ENCODE assay signal across 9 cellular contexts in genomic region chr11:46381836-46382643, GRCh38. TPM values are rescaled to one million over a fixed set of nuclear protein-coding genes. Genes with fewer than 3 reads are reported as not detected.
DNase-seq lines count a peak whose midpoint lies in the region; ATAC-seq and TF ChIP-seq lines count a peak whose summit lies in the region.
"Had no signal": no experiment of that assay in that cellular context is flagged by ENCODE, and none has a peak within 500 bp of the region (broad histone marks: within the 10 kb centered on the region; RNA-seq: fewer than 3 reads in every experiment).

No MANE protein-coding gene starts in this region.

- no peak for TF ChIP-seq CTCF in H9 (conservative IDR thresholded peaks at IDR 0.05)
- TF ChIP-seq CTCF in kidney epithelial cell (IDR thresholded peaks at IDR 0.05; ENCODE audit: insufficient read depth, low read length, poor library complexity, severe bottlenecking): no peak
- TF ChIP-seq CTCF in suprapubic skin (IDR thresholded peaks at IDR 0.05): no peak

- H3K27ac ChIP-seq in BLaER1: peak overlapping the region; percentile 87
- H3K27ac ChIP-seq in H9 (ENCODE audit: insufficient read length, low read depth, low read length): no peak overlapping the region
- H3K27ac ChIP-seq in suprapubic skin: peak overlapping the region; percentile 79

- H2AK5ac ChIP-seq in H9 (ENCODE audit: insufficient read length, low read length): no peak overlapping the region

- no CpG with 5 or more reads among the region's 65 CpGs for WGBS in H9 (ENCODE audit: extremely low coverage, insufficient read length, low lambda C conversion rate)
- WGBS in suprapubic skin: 5% methylated on average over 23 of the region's 65 CpGs

- H3K79me1 ChIP-seq in H9 (ENCODE audit: insufficient read depth, low read depth, low read length, poor library complexity, severe bottlenecking): no peaks in the 10 kb centered on the region

- H3K4me3 ChIP-seq in BLaER1 (peak overlapping the region; percentile 73), kidney epithelial cell (ENCODE audit: low read depth, low read length) (peak overlapping the region; percentile 54), suprapubic skin (peak overlapping the region; percentile 70)

- H3K23ac ChIP-seq in H9 (ENCODE audit: insufficient read length, low read depth, low read length): no peak overlapping the region

- H3K9ac ChIP-seq in BLaER1: peak overlapping the region; percentile 91
- H3K9ac ChIP-seq in H9 (ENCODE audit: extremely low read depth, insufficient read length, low read length): peak overlapping the region; percentile 61

- H3K9me3 ChIP-seq in BLaER1: no peaks in the 10 kb centered on the region
- no peaks in the 10 kb centered on the region for H3K9me3 ChIP-seq in H9 (ENCODE audit: control insufficient read depth, low read depth, low read length)
- no peaks in the 10 kb centered on the region for H3K9me3 ChIP-seq in suprapubic skin

- peaks cover 23% of the 10 kb centered on the region for H3K27me3 Mint-ChIP-seq in H9 (ENCODE audit: low read depth)
- H3K27me3 Mint-ChIP-seq in activated T-helper 2 cell treated with anti-CD3 and anti-CD28 coated beads, Interferon-gamma antibody, Interleukin-2, Interleukin-4, amounts not matched to agents 10 μg/mL and 5 μg/mL and 100 μg/mL, durations not matched to agents 14 hours and 24 hours and 36 hours (ENCODE audit: low read depth): peaks cover 32% of the 10 kb centered on the region

- H3K18ac ChIP-seq in H9 (ENCODE audit: insufficient read length, low read depth, low read length): peak overlapping the region; percentile 91

- H3K4me2 ChIP-seq in BLaER1: peak overlapping the region; percentile 94
- H3K4me2 ChIP-seq in H9 (ENCODE audit: insufficient read depth, insufficient read length, low read length): peak overlapping the region; percentile 71

- H3K36me3 ChIP-seq in BLaER1: peaks cover 33% of the 10 kb centered on the region
- no peaks in the 10 kb centered on the region for H3K36me3 ChIP-seq in kidney epithelial cell (ENCODE audit: control insufficient read depth, insufficient read depth, low read length)
- H3K36me3 ChIP-seq in suprapubic skin: peaks cover 18% of the 10 kb centered on the region

- H3K4me1 ChIP-seq in BLaER1: peaks cover 40% of the 10 kb centered on the region
- H3K4me1 ChIP-seq in H9 (ENCODE audit: insufficient read depth, low read length): peaks cover 4% of the 10 kb centered on the region; the same call in 1 of the 2 replicates
- peaks cover 33% of the 10 kb centered on the region for H3K4me1 ChIP-seq in suprapubic skin

- peaks cover 14 to 20% (median 19%) of the 10 kb centered on the region in 3 experiments for H3K36me3 Mint-ChIP-seq in H9 (ENCODE audit: insufficient read depth in 1 of 3, low read depth in 3 of 3)
- H3K36me3 Mint-ChIP-seq in activated T-helper 2 cell treated with anti-CD3 and anti-CD28 coated beads, Interferon-gamma antibody, Interleukin-2, Interleukin-4, amounts not matched to agents 10 μg/mL and 5 μg/mL and 100 μg/mL, durations not matched to agents 14 hours and 24 hours and 36 hours (ENCODE audit: low read depth): peaks cover 20% of the 10 kb centered on the region

- no peak overlapping the region for H2BK12ac ChIP-seq in H9 (ENCODE audit: insufficient read length, low read depth, low read length)

- H3K79me2 ChIP-seq in H9 (ENCODE audit: insufficient read depth, low read length): no peaks in the 10 kb centered on the region

- H3K27me3 ChIP-seq in BLaER1: peaks cover 20% of the 10 kb centered on the region
- H3K27me3 ChIP-seq in H9 (ENCODE audit: insufficient read depth, low read length): no peaks in the 10 kb centered on the region
- peaks cover 3% of the 10 kb centered on the region for H3K27me3 ChIP-seq in kidney epithelial cell (ENCODE audit: control insufficient read depth, insufficient read depth, low read length)
- H3K27me3 ChIP-seq in suprapubic skin: peaks cover 5% of the 10 kb centered on the region

- peak overlapping the region; percentile 88 for H3K14ac ChIP-seq in H9 (ENCODE audit: insufficient read depth, low read length)

- no peak overlapping the region for H4K91ac ChIP-seq in H9 (ENCODE audit: insufficient read length, low read depth, low read length)

- H3K23me2 ChIP-seq in H9 (ENCODE audit: insufficient read length, low read depth, low read length, poor library complexity, severe bottlenecking): peaks cover 8% of the 10 kb centered on the region

- no peak for TF ChIP-seq POLR2A in suprapubic skin (IDR thresholded peaks at IDR 0.05)

- H4K5ac ChIP-seq in H9 (ENCODE audit: insufficient read length, low read depth, low read length): no peak overlapping the region

- ATAC-seq in HG02981 (IDR thresholded peaks at IDR 0.05; ENCODE audit: unreplicated experiment): no peak

- H2BK120ac ChIP-seq in H9 (ENCODE audit: low read depth, low read length, poor library complexity, severe bottlenecking): peak overlapping the region; percentile 63

- peaks cover 46% of the 10 kb centered on the region for H4K20me1 ChIP-seq in BLaER1
- H4K20me1 ChIP-seq in H9 (ENCODE audit: control insufficient read depth, insufficient read depth, insufficient read length): no peaks in the 10 kb centered on the region

- H3T11ph ChIP-seq in H9 (ENCODE audit: low read length): no peak overlapping the region

- H3K4me1 Mint-ChIP-seq in H9: peaks cover 6 to 26% of the 10 kb centered on the region in 2 experiments
- peaks cover 8% of the 10 kb centered on the region for H3K4me1 Mint-ChIP-seq in activated T-helper 2 cell treated with anti-CD3 and anti-CD28 coated beads, Interferon-gamma antibody, Interleukin-2, Interleukin-4, amounts not matched to agents 10 μg/mL and 5 μg/mL and 100 μg/mL, durations not matched to agents 14 hours and 24 hours and 36 hours (ENCODE audit: low read depth)

- no peak overlapping the region for H3K56ac ChIP-seq in H9 (ENCODE audit: insufficient read length, low read depth, low read length)

- intact Hi-C loops in activated T-helper 2 cell treated with anti-CD3 and anti-CD28 coated beads, Interferon-gamma antibody, Interleukin-2, Interleukin-4, amounts not matched to agents 10 μg/mL and 5 μg/mL and 100 μg/mL, durations not matched to agents 14 hours and 24 hours and 36 hours (cut with micrococcal nuclease): loop anchor here (2.0 to 10.0 kb wide), 2 partner anchors 29 to 323 kb away; partner anchors contain the start of genes ARHGAP1 and ZNF408

- 0 out of 2 replicates have a peak overlapping the region, but pooled peaks have one; percentile 5 for H3K4ac ChIP-seq in H9 (ENCODE audit: low read depth, low read length)

- peak overlapping the region in 2 of 3 experiments; percentile 59 to 82; a peak in 4 of 7 replicates for H3K27ac Mint-ChIP-seq in H9
- H3K27ac Mint-ChIP-seq in activated T-helper 2 cell treated with anti-CD3 and anti-CD28 coated beads, Interferon-gamma antibody, Interleukin-2, Interleukin-4, amounts not matched to agents 10 μg/mL and 5 μg/mL and 100 μg/mL, durations not matched to agents 14 hours and 24 hours and 36 hours: no peak overlapping the region

- TF ChIP-seq EP300 in suprapubic skin (IDR thresholded peaks at IDR 0.05): no peak

- peak overlapping the region; percentile 79 to 86 for H3K4me3 Mint-ChIP-seq in H9
- peak overlapping the region; percentile 67 for H3K4me3 Mint-ChIP-seq in activated T-helper 2 cell treated with anti-CD3 and anti-CD28 coated beads, Interferon-gamma antibody, Interleukin-2, Interleukin-4, amounts not matched to agents 10 μg/mL and 5 μg/mL and 100 μg/mL, durations not matched to agents 14 hours and 24 hours and 36 hours (ENCODE audit: low read depth)

- H2BK5ac ChIP-seq in H9 (ENCODE audit: insufficient read length, low read length): no peak overlapping the region

- H2BK15ac ChIP-seq in H9 (ENCODE audit: low read depth, low read length): no peak overlapping the region

- no peak overlapping the region for H2BK20ac ChIP-seq in H9 (ENCODE audit: low read depth, low read length, poor library complexity, severe bottlenecking)

- no peak overlapping the region for H2AFZ ChIP-seq in H9 (ENCODE audit: low read length)

- DNase-seq in H9 (peak; percentile 59), kidney epithelial cell (ENCODE audit: low read depth) (no peak), suprapubic skin (ENCODE audit: low spot score in 2 of 2) (peak in 1 of 2 donors; percentile 63), NCI-H510A (lab: John Stamatoyannopoulos, UW) (no peak)
- no peak for DNase-seq in activated T-helper 2 cell treated with anti-CD3 and anti-CD28 coated beads, Interferon-gamma antibody, Interleukin-2, Interleukin-4, amounts not matched to agents 10 μg/mL and 5 μg/mL and 100 μg/mL, durations not matched to agents 14 hours and 24 hours and 36 hours (ENCODE audit: low spot score)
- no peak for DNase-seq in stimulated activated CD4-positive, alpha-beta T cell treated with anti-CD3 and anti-CD28 coated beads, Interleukin-1b, Interleukin-23, amount 100 ng/mL, for 48 hours

- H3K9me3 Mint-ChIP-seq in H9: no peaks in the 10 kb centered on the region
- no peaks in the 10 kb centered on the region for H3K9me3 Mint-ChIP-seq in activated T-helper 2 cell treated with anti-CD3 and anti-CD28 coated beads, Interferon-gamma antibody, Interleukin-2, Interleukin-4, amounts not matched to agents 10 μg/mL and 5 μg/mL and 100 μg/mL, durations not matched to agents 14 hours and 24 hours and 36 hours

- no peak overlapping the region for H4K8ac ChIP-seq in H9 (replicated peaks; ENCODE audit: insufficient read length, low read depth, low read length)

RNA-seq across cellular contexts. Expression of gene MDK, which starts 0.6 kb away (rescaled TPM):
- total RNA-seq in H9 (2021) (392 and 407 TPM in 2 replicates), kidney epithelial cell (756 and 805 TPM in 2 replicates), suprapubic skin (10 to 100 TPM in 3 of 4 donors, 1 to 10 TPM in 1; 9.1 to 22.6 (median 13.9) TPM)
- total RNA-seq in activated T-helper 2 cell treated with anti-CD3 and anti-CD28 coated beads, Interferon-gamma antibody, Interleukin-2, Interleukin-4, amounts not matched to agents 10 μg/mL and 5 μg/mL and 100 μg/mL, durations not matched to agents 14 hours and 24 hours and 36 hours: 2.8 and 4.5 TPM in 2 replicates

RNA-seq across cellular contexts. Expression of gene CHRM4, which starts 9.5 kb away (rescaled TPM):
- 1.0 and 1.1 TPM in 2 replicates for total RNA-seq in H9 (2021)
- total RNA-seq in activated T-helper 2 cell treated with anti-CD3 and anti-CD28 coated beads, Interferon-gamma antibody, Interleukin-2, Interleukin-4, amounts not matched to agents 10 μg/mL and 5 μg/mL and 100 μg/mL, durations not matched to agents 14 hours and 24 hours and 36 hours: 0.11 and 0.23 TPM in 2 replicates
- 0.27 and 0.29 TPM in 2 replicates for total RNA-seq in kidney epithelial cell
- 1 to 10 TPM in 3 of 4 donors, under 1 TPM in 1; 0.80 to 3.0 (median 2.6) TPM for total RNA-seq in suprapubic skin
- total RNA-seq: renal cortical epithelial cell had no signal

RNA-seq across cellular contexts. Expression of gene DGKZ, which starts 34.8 kb away (rescaled TPM):
- 68.8 and 68.9 TPM in 2 replicates for total RNA-seq in H9 (2021)
- 82.3 and 86.1 TPM in 2 replicates for total RNA-seq in activated T-helper 2 cell treated with anti-CD3 and anti-CD28 coated beads, Interferon-gamma antibody, Interleukin-2, Interleukin-4, amounts not matched to agents 10 μg/mL and 5 μg/mL and 100 μg/mL, durations not matched to agents 14 hours and 24 hours and 36 hours
- total RNA-seq in kidney epithelial cell: 69.6 and 95.7 TPM in 2 replicates
- 10 to 100 TPM; 60.5 to 91.0 (median 73.4) TPM for total RNA-seq in suprapubic skin

Comparison
In these comparisons a context has a peak if more than half of its experiments do, and no peak if none do; other contexts are left out.
1. RNA of gene MDK, which starts 0.6 kb away (total RNA-seq): 756 to 805 TPM in kidney epithelial cell and 392 to 407 TPM in H9; 9.1 to 22.6 TPM in suprapubic skin and 2.8 to 4.5 TPM in activated T-helper 2 cell treated with anti-CD3 and anti-CD28 coated beads, Interferon-gamma antibody, Interleukin-2, Interleukin-4, amounts not matched to agents 10 μg/mL and 5 μg/mL and 100 μg/mL, durations not matched to agents 14 hours and 24 hours and 36 hours; every median in the first group is over 10 times any median in the second.
2. Peak in every context shown above with its lines, with median percentiles within 50 percentile points of each other: H3K4me3 ChIP-seq.